ENCODE assay signal across 15 cellular contexts in the genomic region with DNA sequence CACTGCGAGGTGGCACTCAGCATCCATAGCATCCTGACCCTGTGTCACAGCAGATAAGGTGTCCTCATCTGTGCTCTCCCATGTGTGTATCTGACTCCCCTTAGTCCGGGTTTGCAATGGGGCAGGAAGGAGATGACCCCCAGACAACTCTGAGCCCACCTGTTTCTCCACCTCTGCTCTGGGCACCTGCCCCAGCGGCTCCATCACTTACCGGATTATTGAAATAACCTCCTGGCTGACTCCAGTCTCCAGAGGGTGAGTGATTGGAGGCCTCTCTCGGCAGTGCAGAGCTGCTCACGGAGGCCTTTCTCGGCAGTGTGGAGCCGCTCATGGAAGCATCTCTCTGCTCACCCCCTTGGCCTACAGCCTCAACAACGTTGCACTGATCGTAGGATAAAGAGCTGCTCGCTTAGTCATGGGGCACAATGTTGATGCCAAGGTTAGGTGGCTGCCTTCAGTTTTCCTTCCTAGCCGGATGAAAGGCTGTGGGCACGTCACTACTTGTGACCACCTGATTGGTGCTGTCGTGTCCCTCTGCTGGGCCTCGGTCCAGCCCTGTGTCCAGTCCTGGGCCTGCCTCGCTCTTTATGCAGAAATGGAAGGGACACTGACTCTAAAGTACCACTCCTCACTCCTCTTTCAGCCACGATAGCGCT.
DNase-seq lines count a peak whose midpoint lies in the region; ATAC-seq lines count a peak whose summit lies in the region.
"Had no signal": no experiment of that assay in that cellular context is flagged by ENCODE, and none has a peak within 500 bp of the region (broad histone marks: within the 10 kb centered on the region; RNA-seq: fewer than 3 reads in every experiment).

No MANE protein-coding gene starts in this region.

- H3K36me3 Mint-ChIP-seq in activated naive CD8-positive, alpha-beta T cell treated with anti-CD3 and anti-CD28 coated beads, Interleukin-2, amount 10 ng/mL, durations not matched to agents 7 days and 5 days, result no peaks in the 10 kb centered on the region
- no peaks in the 10 kb centered on the region for H3K36me3 Mint-ChIP-seq in activated naive CD8-positive, alpha-beta T cell treated with anti-CD3 and anti-CD28 coated beads, Interleukin-2, amount 50 U/mL, for 24 hours (ENCODE audit: low read depth)
- H3K36me3 Mint-ChIP-seq in activated CD8-positive, alpha-beta memory T cell treated with anti-CD3 and anti-CD28 coated beads, Interleukin-2, amount 10 ng/mL, durations not matched to agents 7 days and 5 days, result no peaks in the 10 kb centered on the region

- H3K4me3 Mint-ChIP-seq in activated naive CD8-positive, alpha-beta T cell treated with anti-CD3 and anti-CD28 coated beads, Interleukin-2, amount 10 ng/mL, durations not matched to agents 7 days and 5 days, result no peak overlapping the region
- no peak overlapping the region for H3K4me3 Mint-ChIP-seq in activated naive CD8-positive, alpha-beta T cell treated with anti-CD3 and anti-CD28 coated beads, Interleukin-2, amount 50 U/mL, for 24 hours
- no peak overlapping the region for H3K4me3 Mint-ChIP-seq in activated CD8-positive, alpha-beta memory T cell treated with anti-CD3 and anti-CD28 coated beads, Interleukin-2, amount 10 ng/mL, durations not matched to agents 7 days and 5 days

- no peak for ATAC-seq in activated naive CD8-positive, alpha-beta T cell treated with anti-CD3 and anti-CD28 coated beads, Interleukin-2, amount 10 ng/mL, durations not matched to agents 7 days and 5 days (ENCODE audit: low read depth)
- ATAC-seq in activated naive CD8-positive, alpha-beta T cell treated with anti-CD3 and anti-CD28 coated beads, Interleukin-2, amount 50 U/mL, for 24 hours, result no peak
- no peak for ATAC-seq in activated CD8-positive, alpha-beta memory T cell treated with anti-CD3 and anti-CD28 coated beads, Interleukin-2, amount 10 ng/mL, durations not matched to agents 7 days and 5 days
- ATAC-seq: PC-3 had no signal

- H3K9me3 Mint-ChIP-seq in activated naive CD8-positive, alpha-beta T cell treated with anti-CD3 and anti-CD28 coated beads, Interleukin-2, amount 10 ng/mL, durations not matched to agents 7 days and 5 days, result no peaks in the 10 kb centered on the region
- no peaks in the 10 kb centered on the region for H3K9me3 Mint-ChIP-seq in activated naive CD8-positive, alpha-beta T cell treated with anti-CD3 and anti-CD28 coated beads, Interleukin-2, amount 50 U/mL, for 24 hours
- H3K9me3 Mint-ChIP-seq in activated CD8-positive, alpha-beta memory T cell treated with anti-CD3 and anti-CD28 coated beads, Interleukin-2, amount 10 ng/mL, durations not matched to agents 7 days and 5 days (ENCODE audit: low read depth), result no peaks in the 10 kb centered on the region

- H3K27ac Mint-ChIP-seq in activated naive CD8-positive, alpha-beta T cell treated with anti-CD3 and anti-CD28 coated beads, Interleukin-2, amount 10 ng/mL, durations not matched to agents 7 days and 5 days, result no peak overlapping the region
- no peak overlapping the region for H3K27ac Mint-ChIP-seq in activated naive CD8-positive, alpha-beta T cell treated with anti-CD3 and anti-CD28 coated beads, Interleukin-2, amount 50 U/mL, for 24 hours
- H3K27ac Mint-ChIP-seq in activated CD8-positive, alpha-beta memory T cell treated with anti-CD3 and anti-CD28 coated beads, Interleukin-2, amount 10 ng/mL, durations not matched to agents 7 days and 5 days, result no peak overlapping the region

- CTCF ChIA-PET in activated CD8-positive, alpha-beta memory T cell treated with anti-CD3 and anti-CD28 coated beads, Interleukin-2, amount 10 ng/mL, durations not matched to agents 7 days and 5 days (lab: Charles Lee), result no interaction called here

- H3K27me3 Mint-ChIP-seq in activated naive CD8-positive, alpha-beta T cell treated with anti-CD3 and anti-CD28 coated beads, Interleukin-2, amount 10 ng/mL, durations not matched to agents 7 days and 5 days, result no peaks in the 10 kb centered on the region
- H3K27me3 Mint-ChIP-seq in activated naive CD8-positive, alpha-beta T cell treated with anti-CD3 and anti-CD28 coated beads, Interleukin-2, amount 50 U/mL, for 24 hours, result no peaks in the 10 kb centered on the region
- peaks cover 2% of the 10 kb centered on the region for H3K27me3 Mint-ChIP-seq in activated CD8-positive, alpha-beta memory T cell treated with anti-CD3 and anti-CD28 coated beads, Interleukin-2, amount 10 ng/mL, durations not matched to agents 7 days and 5 days

- H3K4me1 Mint-ChIP-seq in activated naive CD8-positive, alpha-beta T cell treated with anti-CD3 and anti-CD28 coated beads, Interleukin-2, amount 10 ng/mL, durations not matched to agents 7 days and 5 days, result peaks cover 26% of the 10 kb centered on the region
- H3K4me1 Mint-ChIP-seq in activated naive CD8-positive, alpha-beta T cell treated with anti-CD3 and anti-CD28 coated beads, Interleukin-2, amount 50 U/mL, for 24 hours, result peaks cover 33% of the 10 kb centered on the region
- H3K4me1 Mint-ChIP-seq in activated CD8-positive, alpha-beta memory T cell treated with anti-CD3 and anti-CD28 coated beads, Interleukin-2, amount 10 ng/mL, durations not matched to agents 7 days and 5 days, result peaks cover 12% of the 10 kb centered on the region

- peak; percentile 5 for DNase-seq in activated naive CD8-positive, alpha-beta T cell treated with anti-CD3 and anti-CD28 coated beads, Interleukin-2, amount 10 ng/mL, durations not matched to agents 7 days and 5 days
- no peak for DNase-seq in activated naive CD8-positive, alpha-beta T cell treated with anti-CD3 and anti-CD28 coated beads, Interleukin-2, amount 50 U/mL, for 24 hours
- peak; percentile 36 for DNase-seq in activated CD8-positive, alpha-beta memory T cell treated with anti-CD3 and anti-CD28 coated beads, Interleukin-2, amount 10 ng/mL, durations not matched to agents 7 days and 5 days
- peak; percentile 77 for DNase-seq in mesenteric fat pad (ENCODE audit: low spot score)
- peak; percentile 24 for DNase-seq in ureter (ENCODE audit: low spot score)
- DNase-seq in HCEC 1CT, result no peak
- DNase-seq in amniotic stem cell (lab: John Stamatoyannopoulos, UW), result no peak
- DNase-seq: DMS79, NCI-H1417 treated with DMSO at 0.1 percent for 48 hours, NCI-H187 treated with DMSO at 0.1 percent for 48 hours, NCI-H226, NCI-H524, PC-3, RPMI8226, SHP77 treated with DMSO at 0.1 percent for 48 hours had no signal

- POLR2A ChIA-PET in activated naive CD8-positive, alpha-beta T cell treated with anti-CD3 and anti-CD28 coated beads, Interleukin-2, amount 10 ng/mL, durations not matched to agents 7 days and 5 days (lab: Charles Lee), result no interaction called here

Comparison
In these comparisons a context has a peak if more than half of its experiments do, and no peak if none do; other contexts are left out.
1. DNase-seq: peak in activated naive CD8-positive, alpha-beta T cell treated with anti-CD3 and anti-CD28 coated beads, Interleukin-2, amount 10 ng/mL, durations not matched to agents 7 days and 5 days (single experiment), activated CD8-positive, alpha-beta memory T cell treated with anti-CD3 and anti-CD28 coated beads, Interleukin-2, amount 10 ng/mL, durations not matched to agents 7 days and 5 days (single experiment), mesenteric fat pad (single experiment) and ureter (single experiment); none in activated naive CD8-positive, alpha-beta T cell treated with anti-CD3 and anti-CD28 coated beads, Interleukin-2, amount 50 U/mL, for 24 hours (single experiment), HCEC 1CT (single experiment) and amniotic stem cell (single experiment).